7 cellular contexts compared by ENCODE assay signal in genomic region chr1:81670286-81670685, GRCh38.
DNase-seq lines count a peak whose midpoint lies in the region; ATAC-seq lines count a peak whose summit lies in the region.

No MANE protein-coding gene starts in this region.

- ATAC-seq in GM21737 (IDR thresholded peaks at IDR 0.05; ENCODE audit: unreplicated experiment) = no peak
- ATAC-seq in HG03342 (IDR thresholded peaks at IDR 0.05; ENCODE audit: unreplicated experiment) = no peak

- DNase-seq in HS-5 (ENCODE audit: low read depth) = peak; percentile 37
- peak; percentile 56 for DNase-seq in amniotic stem cell (lab: John Stamatoyannopoulos, UW)
- DNase-seq in hepatic stellate cell (ENCODE audit: low spot score) = peak; percentile 83
- DNase-seq in superior temporal gyrus (ENCODE audit: extremely low spot score) = peak; percentile 69
- no peak for DNase-seq in stimulated activated CD4-positive, alpha-beta T cell treated with anti-CD3 and anti-CD28 coated beads, Interleukin-2, amount 100 ng/mL, for 24 hours

Comparison
In these comparisons a context has a peak if more than half of its experiments do, and no peak if none do; other contexts are left out.
1. DNase-seq: peak in HS-5 (single experiment), amniotic stem cell (single experiment), hepatic stellate cell (single experiment) and superior temporal gyrus (single experiment); none in stimulated activated CD4-positive, alpha-beta T cell treated with anti-CD3 and anti-CD28 coated beads, Interleukin-2, amount 100 ng/mL, for 24 hours (0 of 2).